Comparison of ENCODE assay signal across 8 cellular contexts in the genomic region with DNA sequence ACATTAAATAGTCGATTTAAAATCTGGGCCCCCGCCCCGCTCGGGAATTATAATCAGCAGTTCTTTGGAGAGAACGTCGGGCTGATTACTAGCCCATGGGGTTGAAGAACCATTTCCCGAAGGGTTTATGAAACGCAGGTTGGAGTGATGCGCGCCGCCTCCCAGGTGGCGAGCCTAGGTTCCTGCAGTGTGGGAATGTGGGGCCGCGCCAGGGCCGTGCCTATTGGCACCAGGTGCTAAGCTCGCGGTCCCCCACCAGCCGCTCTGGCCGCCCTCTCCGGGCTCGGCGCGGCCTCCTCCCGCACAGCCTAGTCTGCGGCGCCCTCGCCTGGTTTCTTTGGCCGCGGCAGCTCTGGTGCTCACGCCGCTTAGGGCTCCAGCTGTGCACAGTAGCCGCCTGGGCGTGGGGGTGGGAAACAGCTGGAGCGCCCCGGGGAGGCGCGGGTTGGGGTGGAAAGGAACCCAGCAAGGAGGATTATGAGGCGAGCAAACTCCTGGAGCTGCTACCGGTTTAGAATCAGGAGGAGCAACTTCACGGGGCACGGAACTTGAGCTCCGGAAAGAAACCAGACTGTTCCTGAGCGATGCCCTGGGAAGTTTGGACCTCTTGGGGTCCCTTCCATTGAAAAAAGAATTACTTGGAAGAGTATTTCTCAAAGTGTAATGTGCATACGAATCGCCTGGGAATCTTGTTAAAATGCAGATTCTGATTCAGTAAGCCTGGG. TPM values are rescaled to one million over a fixed set of nuclear protein-coding genes. Genes with fewer than 3 reads are reported as not detected.
DNase-seq lines count a peak whose midpoint lies in the region; ATAC-seq, FAIRE-seq and TF ChIP-seq lines count a peak whose summit lies in the region.

No MANE protein-coding gene starts in this region.

- ATAC-seq in A549 (peak; percentile 95 to 99), HG02763 (IDR thresholded peaks at IDR 0.05; ENCODE audit: unreplicated experiment) (peak; percentile 78), T-cell (replicated peaks in 1 of 4) (peak; percentile 50 to 82 (median 58)), lung (ENCODE audit: insufficient read depth, low FRiP score) (peak; percentile 91)
- peak; percentile 91 for ATAC-seq in stimulated activated naive CD8-positive, alpha-beta T cell treated with anti-CD3 and anti-CD28 coated beads, Interleukin-15, amount 100 ng/mL, for 72 hours

- TF ChIP-seq EP300 in A549 (IDR thresholded peaks at IDR 0.05): no peak

- H3K9me3 ChIP-seq in A549: peaks cover 5% of the 10 kb centered on the region; the same call in 1 of the 3 replicates
- H3K9me3 ChIP-seq in ectodermal cell (ENCODE audit: control insufficient read depth, low read length): no peaks in the 10 kb centered on the region
- H3K9me3 ChIP-seq in lung (ENCODE audit: control insufficient read depth in 2 of 2, insufficient read depth in 1 of 2, low read length in 1 of 2): peaks cover 0 to 5% of the 10 kb centered on the region in 2 donors

- H3K4me3 Mint-ChIP-seq in T-cell: peak overlapping the region; percentile 47 to 65 (median 55)
- H3K4me3 Mint-ChIP-seq in stimulated activated naive CD8-positive, alpha-beta T cell treated with anti-CD3 and anti-CD28 coated beads, Interleukin-15, amount 100 ng/mL, for 72 hours: peak overlapping the region; percentile 61 to 63

- no peak for TF ChIP-seq POLR2A in A549 (IDR thresholded peaks at IDR 0.05; ENCODE audit: low read length)
- TF ChIP-seq POLR2A in GM12891 (IDR thresholded peaks at IDR 0.05; ENCODE audit: low read depth, low read length): no peak
- no peak for TF ChIP-seq POLR2A in NB4 (IDR thresholded peaks at IDR 0.05; ENCODE audit: extremely low read depth, insufficient read length)

- peak; percentile 80 to 87 for TF ChIP-seq RAD21 in A549 (conservative IDR thresholded peaks at IDR 0.05 in 1 of 2, IDR thresholded peaks at IDR 0.05 in 1 of 2)

- H3K9me3 Mint-ChIP-seq in T-cell: peaks cover 0 to 17% (median 7%) of the 10 kb centered on the region in 3 donors
- peaks cover 0 to 10% of the 10 kb centered on the region in 2 donors for H3K9me3 Mint-ChIP-seq in stimulated activated naive CD8-positive, alpha-beta T cell treated with anti-CD3 and anti-CD28 coated beads, Interleukin-15, amount 100 ng/mL, for 72 hours

- peaks cover 17 to 39% (median 28%) of the 10 kb centered on the region in 3 donors for H3K4me1 Mint-ChIP-seq in T-cell
- peaks cover 33% of the 10 kb centered on the region for H3K4me1 Mint-ChIP-seq in stimulated activated naive CD8-positive, alpha-beta T cell treated with anti-CD3 and anti-CD28 coated beads, Interleukin-15, amount 100 ng/mL, for 72 hours

- H3K27me3 ChIP-seq in ectodermal cell (ENCODE audit: control insufficient read depth, insufficient read depth, low read length, poor library complexity, severe bottlenecking): peaks cover 62% of the 10 kb centered on the region
- H3K27me3 ChIP-seq in lung (ENCODE audit: control insufficient read depth, insufficient read depth): no peaks in the 10 kb centered on the region

- H3K27ac ChIP-seq in A549 (no peak overlapping the region), ectodermal cell (ENCODE audit: insufficient read depth, low read depth, low read length, poor library complexity, severe bottlenecking) (no peak overlapping the region), lung (ENCODE audit: low read depth in 1 of 2, low read length in 1 of 2) (peak overlapping the region in 1 of 2 donors; percentile 77)

- POLR2A ChIA-PET in A549 (lab: Yijun Ruan, JAX): interaction anchor here (1.1 kb wide), 1 partner anchor 96 kb away, joined by 3 read pairs; the partner anchor contains the start of gene TERC
- POLR2A ChIA-PET in T-cell (lab: Charles Lee): interaction anchor here (0.6 kb wide), 2 partner anchors 21 to 45 kb away, joined by 3 to 4 read pairs; no protein-coding TSS in a partner anchor

- no peak overlapping the region for H3K27ac Mint-ChIP-seq in T-cell
- H3K27ac Mint-ChIP-seq in stimulated activated naive CD8-positive, alpha-beta T cell treated with anti-CD3 and anti-CD28 coated beads, Interleukin-15, amount 100 ng/mL, for 72 hours: no peak overlapping the region

- H3K36me3 ChIP-seq in ectodermal cell (ENCODE audit: control insufficient read depth, insufficient read depth, low read length): no peaks in the 10 kb centered on the region
- H3K36me3 ChIP-seq in lung (ENCODE audit: control insufficient read depth in 2 of 2, insufficient read depth in 2 of 2, low read length in 2 of 2): no peaks in the 10 kb centered on the region

- 3% methylated on average over 28 of the region's 45 CpGs for WGBS in A549 (ENCODE audit: missing lambda C conversion rate)
- 0% methylated on average over 45 of the region's 45 CpGs for WGBS in ectodermal cell, 2 experiments
- WGBS in lung, 2 donors: 1 to 2% methylated on average over 43 to 45 of the region's 45 CpGs

- H3K4me1 ChIP-seq in A549 (peaks cover 10% of the 10 kb centered on the region; the same call in 2 of the 3 replicates), ectodermal cell (ENCODE audit: control insufficient read depth, insufficient read depth, low read length) (peaks cover 37% of the 10 kb centered on the region), lung (ENCODE audit: control insufficient read depth in 2 of 2, insufficient read depth in 2 of 2, low read length in 2 of 2) (peaks cover 0 to 2% of the 10 kb centered on the region in 2 donors)

- H3K4me3 ChIP-seq in A549 (peak overlapping the region; percentile 34), NB4 (ENCODE audit: low read depth, low read length) (no peak overlapping the region), ectodermal cell (ENCODE audit: insufficient read depth, low read depth, low read length) (peak overlapping the region; percentile 41), lung (no peak overlapping the region)

- DNase-seq in A549 (ENCODE audit: low read depth in 1 of 2, low spot score in 1 of 2) (peak; percentile 55 to 59), GM12891 (ENCODE audit: insufficient read length, low spot score) (no peak), NB4 (ENCODE audit: low read depth) (peak; percentile 55), T-cell (peak in 4 of 34 experiments; percentile 6 to 31 (median 16)), lung (ENCODE audit: low spot score) (peak; percentile 81)
- peak; percentile 57 to 68 for DNase-seq in stimulated activated naive CD8-positive, alpha-beta T cell treated with anti-CD3 and anti-CD28 coated beads, Interleukin-15, amount 100 ng/mL, for 72 hours

- CTCF ChIA-PET in A549 (lab: Yijun Ruan, JAX) (interaction anchor here (0.6 to 4.4 kb wide), 30 partner anchors 7 to 798 kb away, joined by 3 to 30 read pairs (median 4); no protein-coding TSS in a partner anchor), T-cell (lab: Charles Lee) (interaction anchor here (1.5 to 1.6 kb wide), 2 partner anchors 8 to 519 kb away, joined by 6 to 10 read pairs; no protein-coding TSS in a partner anchor)

- TF ChIP-seq CTCF in A549 (IDR thresholded peaks at IDR 0.05): peak; percentile 74
- TF ChIP-seq CTCF in NB4 (IDR thresholded peaks at IDR 0.05; ENCODE audit: low read depth, low read length): peak; percentile 52
- peak; percentile 81 for TF ChIP-seq CTCF in lung (IDR thresholded peaks at IDR 0.05; ENCODE audit: control extremely low read depth, extremely low read depth)

- peaks cover 5% of the 10 kb centered on the region for H3K36me3 Mint-ChIP-seq in T-cell

- FAIRE-seq in A549 (lab: Jason Lieb, UNC) (no peak), GM12891 (lab: Jason Lieb, UNC) (peak; percentile 55)

- H3K4me2 ChIP-seq in A549: peak overlapping the region; percentile 87

- H3K27me3 Mint-ChIP-seq in T-cell: peaks cover 70 to 97% of the 10 kb centered on the region in 2 donors
- peaks cover 84% of the 10 kb centered on the region for H3K27me3 Mint-ChIP-seq in stimulated activated naive CD8-positive, alpha-beta T cell treated with anti-CD3 and anti-CD28 coated beads, Interleukin-15, amount 100 ng/mL, for 72 hours

TF ChIP-seq in A549, 52 proteins besides CTCF, POLR2A, EP300 and RAD21:
- TF ChIP-seq CBX8 (IDR thresholded peaks at IDR 0.05) (no peak), NFE2L2 (conservative IDR thresholded peaks at IDR 0.05; ENCODE audit: low read length) (no peak), KDM5A (IDR thresholded peaks at IDR 0.05) (no peak), SMC3 (IDR thresholded peaks at IDR 0.05) (peak; percentile 73; the same call in 2 of the 3 replicates)

TF ChIP-seq in GM12891, 5 proteins besides CTCF, POLR2A, EP300 and RAD21:
- TF ChIP-seq POU2F2 (IDR thresholded peaks at IDR 0.05; ENCODE audit: low read depth, low read length): no peak
- no peak for TF ChIP-seq POLR2AphosphoS5 (IDR thresholded peaks at IDR 0.05; ENCODE audit: low read depth, low read length)

RNA-seq across cellular contexts. Expression of gene MECOM, which starts 5.6 kb away (rescaled TPM):
- polyA plus RNA-seq in A549 (2011; rRNA removed): 0.24 and 0.27 TPM in 2 replicates
- under 0.01 TPM in 1 of 2 replicates, not detected in the other for polyA plus RNA-seq in A549 (2012; cell fraction: cytosol; rRNA removed)
- polyA plus RNA-seq in A549 (2012; cell fraction: nucleus; rRNA removed): 0.01 TPM in 1 of 2 replicates, not detected in the other
- not detected in 3 replicates for polyA plus RNA-seq in A549 (2017; fragmentation: RNase III; extraction: RNeasy Plus Mini Kit Qiagen cat#74134 plus additional on column Dnase treatment)
- 0.33 and 0.44 TPM in 2 replicates for polyA minus RNA-seq in A549 (2011; rRNA and poly(A)+ RNA removed)
- 0.06 TPM for polyA plus RNA-seq in GM12891 (2012; ENCODE audit: low read depth, missing spikeins)
- total RNA-seq in T-cell: under 1 TPM in 4 of 5 donors, not detected in 1; 0.06 to 0.48 (median 0.10) TPM
- polyA plus RNA-seq in ectodermal cell (2013, experiment 1 of 4): 2.9 TPM
- 4.9 TPM for polyA plus RNA-seq in ectodermal cell (2013, experiment 2 of 4)
- 2.7 TPM for polyA plus RNA-seq in ectodermal cell (2013, experiment 3 of 4)
- polyA plus RNA-seq in ectodermal cell (2013, experiment 4 of 4): 4.1 TPM
- 100 to 1,000 TPM in 1 of 2 donors, 10 to 100 TPM in 1; 93.9 to 135 TPM for total RNA-seq in lung
- 10 to 100 TPM; 21.9 to 23.6 TPM for polyA plus RNA-seq in lung

Comparison
In these comparisons a context has a peak if more than half of its experiments do, and no peak if none do; other contexts are left out.
1. H3K4me3 ChIP-seq: peak in A549 (single experiment) and ectodermal cell (single experiment); none in NB4 (single experiment) and lung (single experiment).
2. RNA of gene MECOM, which starts 5.6 kb away (total RNA-seq): 93.9 to 135 TPM in lung; 0.06 to 0.48 TPM in T-cell; every median in the first group is over 10 times any median in the second.
3. Peak in every context shown above with its lines, with median percentiles within 50 percentile points of each other: ATAC-seq and CTCF ChIP-seq.